In the genomic region with DNA sequence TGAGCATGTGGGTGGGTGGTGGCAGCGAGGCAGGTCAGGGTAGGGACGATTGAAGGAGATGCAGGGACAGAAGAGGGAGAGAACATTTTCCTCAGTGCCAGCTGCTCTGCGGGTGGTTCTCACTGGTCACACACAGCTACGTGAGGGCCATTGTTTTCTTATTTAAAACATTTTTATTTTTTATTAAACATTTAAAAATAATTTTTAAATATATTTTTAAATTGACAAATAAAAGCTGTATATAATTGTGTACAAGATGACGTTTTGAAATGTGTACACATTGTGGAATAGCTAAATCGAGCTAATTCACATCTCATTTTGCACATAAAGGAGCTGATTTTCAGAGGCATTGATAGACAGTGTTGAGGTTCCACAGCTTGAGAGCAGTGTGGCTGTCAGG, we compare ENCODE assay signal across 26 cellular contexts. TPM values are rescaled to one million over a fixed set of nuclear protein-coding genes. Genes with fewer than 3 reads are reported as not detected.
"Had no signal": no experiment of that assay in that cellular context is flagged by ENCODE, and none has a peak within 500 bp of the region (broad histone marks: within the 10 kb centered on the region; RNA-seq: fewer than 3 reads in every experiment).

No MANE protein-coding gene starts in this region.

- H3K4me1 Mint-ChIP-seq: IgD-negative memory B cell had no signal

- H3K4me3 Mint-ChIP-seq: IgD-negative memory B cell had no signal

- H3K27me3 ChIP-seq: SJCRH30 had no signal

- H3K27ac Mint-ChIP-seq: IgD-negative memory B cell had no signal

- H3K36me3 ChIP-seq: SJCRH30 had no signal

- H3K4me2 ChIP-seq: KMS-11 had no signal

- DNase-seq: Kasumi-1, MM.1S, MV-4-11, NCI-H1048, NCI-H1105, NCI-H1417, NCI-H1436 treated with DMSO at 0.1 percent for 48 hours, NCI-H1694, NCI-H187 treated with DMSO at 0.1 percent for 48 hours, NCI-H2029 treated with DMSO at 0.1 percent for 48 hours, NCI-H2107, NCI-H226, NCI-H446, NCI-H510A, NCI-H524 treated with DMSO at 0.1 percent for 48 hours, NCI-H69, NCI-H774, SHP77 treated with DMSO at 0.1 percent for 48 hours, SJCRH30 had no signal

- ATAC-seq: K562, SK-N-SH treated with all-trans-retinoic acid at 6 μM for 48 hours had no signal

- H3K27ac ChIP-seq: HL-60, KMS-11, RWPE1, SJCRH30 had no signal

- H3K9ac ChIP-seq: KMS-11 had no signal

- H3K9me3 ChIP-seq: SJCRH30 had no signal

- H3K4me3 ChIP-seq: K562, SJCRH30 had no signal

- H3K36me3 Mint-ChIP-seq: IgD-negative memory B cell had no signal

RNA-seq across cellular contexts. Expression of gene FAM240B, which starts 14.0 kb away (rescaled TPM):
- total RNA-seq: K562, M059J, SJCRH30 had no signal
- polyA plus RNA-seq: IgD-negative memory B cell, K562 had no signal
